ENCODE assay signal across 23 cellular contexts in genomic region chr16:82589407-82589806, GRCh38.
"Had no signal": no experiment of that assay in that cellular context is flagged by ENCODE, and none has a peak within 500 bp of the region (broad histone marks: within the 10 kb centered on the region; RNA-seq: fewer than 3 reads in every experiment).

No MANE protein-coding gene starts in this region.

- H3K27ac ChIP-seq: colonic mucosa, coronary artery, dorsolateral prefrontal cortex, epithelial cell of prostate, esophagus muscularis mucosa, esophagus squamous epithelium, foreskin keratinocyte, gastrocnemius medialis, gastroesophageal sphincter, heart left ventricle had no signal

- H3K4me1 ChIP-seq: colonic mucosa, esophagus muscularis mucosa, esophagus squamous epithelium, foreskin keratinocyte, gastroesophageal sphincter had no signal

- ATAC-seq: effector memory CD8-positive, alpha-beta T cell; esophagus mucosa; foreskin keratinocyte; gastrocnemius medialis; gastroesophageal sphincter had no signal

- H3K36me3 ChIP-seq: colonic mucosa, esophagus muscularis mucosa, esophagus squamous epithelium, gastrocnemius medialis, gastroesophageal sphincter, heart left ventricle had no signal

- H3K4me3 ChIP-seq: colonic mucosa, coronary artery, dorsolateral prefrontal cortex, esophagus muscularis mucosa, esophagus squamous epithelium, gastrocnemius medialis, gastroesophageal sphincter, heart left ventricle had no signal

- DNase-seq: colonic mucosa; cortex of kidney; dermis blood vessel endothelial cell; dorsolateral prefrontal cortex; effector CD4-positive, alpha-beta T cell; effector CD8-positive, alpha-beta T cell; effector memory CD4-positive, alpha-beta T cell; effector memory CD8-positive, alpha-beta T cell; endodermal cell; erythroblast; esophagus squamous epithelium; foreskin fibroblast; foreskin keratinocyte; foreskin melanocyte; gastrocnemius medialis; glutamatergic neuron; head of caudate nucleus had no signal

- H3K9me3 ChIP-seq: colonic mucosa, esophagus muscularis mucosa, esophagus squamous epithelium, gastrocnemius medialis, gastroesophageal sphincter, heart left ventricle had no signal

- H3K27me3 ChIP-seq: colonic mucosa, esophagus muscularis mucosa, gastrocnemius medialis, heart left ventricle had no signal
